In genomic region chr11:111631666-111632039, GRCh38 we compare ENCODE assay signal across 12 cellular contexts. TPM values are rescaled to one million over a fixed set of nuclear protein-coding genes. Genes with fewer than 3 reads are reported as not detected.
A peak's percentile ranks its signal among the peaks of the same experiment; 100 is the strongest.
DNase-seq lines count a peak whose midpoint lies in the region; ATAC-seq, FAIRE-seq and TF ChIP-seq lines count a peak whose summit lies in the region.
"Had no signal": no experiment of that assay in that cellular context is flagged by ENCODE, and none has a peak within 500 bp of the region (broad histone marks: within the 10 kb centered on the region; RNA-seq: fewer than 3 reads in every experiment).

No MANE protein-coding gene starts in this region.

- no peaks in the 10 kb centered on the region for H3K79me2 ChIP-seq in PC-3 (ENCODE audit: low read length)
- no peaks in the 10 kb centered on the region for H3K79me2 ChIP-seq in endothelial cell of umbilical vein (ENCODE audit: control insufficient read depth, insufficient read depth, low read length)
- H3K79me2 ChIP-seq in smooth muscle cell (ENCODE audit: low read depth), result peaks cover 16% of the 10 kb centered on the region

- DNase-seq in activated CD4-positive, alpha-beta T cell treated with anti-CD3 and anti-CD28 coated beads, Interleukin-2, amount 10 ng/mL, durations not matched to agents 24 days and 14 days, result peak; percentile 67
- no peak for DNase-seq in activated CD4-positive, alpha-beta T cell treated with anti-CD3 and anti-CD28 coated beads for 1 hour
- DNase-seq in PC-3 (peak; percentile 15), endothelial cell of umbilical vein (ENCODE audit: low read depth, low spot score) (peak; percentile 38), smooth muscle cell (lab: John Stamatoyannopoulos, UW; ENCODE audit: unreplicated experiment) (no peak), SKM-1 (lab: John Stamatoyannopoulos, UW; ENCODE audit: unreplicated experiment) (no peak)
- DNase-seq: activated naive CD4-positive, alpha-beta T cell treated with Interleukin-2 at 50 U/mL for 16 hours; NCI-H1417 treated with DMSO at 0.1 percent for 48 hours had no signal

- no peak overlapping the region for H3K4me3 Mint-ChIP-seq in activated CD4-positive, alpha-beta T cell treated with anti-CD3 and anti-CD28 coated beads, Interleukin-2, amount 10 ng/mL, durations not matched to agents 24 days and 14 days
- H3K4me3 Mint-ChIP-seq: naive thymus-derived CD4-positive, alpha-beta T cell had no signal

- H3K36me3 Mint-ChIP-seq in activated CD4-positive, alpha-beta T cell treated with anti-CD3 and anti-CD28 coated beads, Interleukin-2, amount 10 ng/mL, durations not matched to agents 24 days and 14 days (ENCODE audit: low read depth), result peaks cover 11% of the 10 kb centered on the region

- no peak overlapping the region for H3K27ac Mint-ChIP-seq in activated CD4-positive, alpha-beta T cell treated with anti-CD3 and anti-CD28 coated beads, Interleukin-2, amount 10 ng/mL, durations not matched to agents 24 days and 14 days
- H3K27ac Mint-ChIP-seq: naive thymus-derived CD4-positive, alpha-beta T cell had no signal

- H3K4me1 Mint-ChIP-seq in activated CD4-positive, alpha-beta T cell treated with anti-CD3 and anti-CD28 coated beads, Interleukin-2, amount 10 ng/mL, durations not matched to agents 24 days and 14 days, result peaks cover 19% of the 10 kb centered on the region

- peaks cover 3% of the 10 kb centered on the region for H3K9me1 ChIP-seq in endothelial cell of umbilical vein (replicated peaks; ENCODE audit: control insufficient read depth, extremely low read depth, insufficient read depth, low read length)

- FAIRE-seq in endothelial cell of umbilical vein (lab: Jason Lieb, UNC), result no peak
- FAIRE-seq: A549 had no signal

- no peak for TF ChIP-seq POLR2A in endothelial cell of umbilical vein (IDR thresholded peaks at IDR 0.05; ENCODE audit: low read depth, low read length)

- H3K27ac ChIP-seq in PC-3 (ENCODE audit: low read length), result no peak overlapping the region
- no peak overlapping the region for H3K27ac ChIP-seq in endothelial cell of umbilical vein (ENCODE audit: insufficient read depth, low read depth, low read length)
- peak overlapping the region; percentile 8 for H3K27ac ChIP-seq in smooth muscle cell (ENCODE audit: low read depth)
- H3K27ac ChIP-seq: A549 had no signal

- POLR2A ChIA-PET in PC-3 (lab: Charles Lee; ENCODE audit: unreplicated experiment), result no interaction called here
- POLR2A ChIA-PET in endothelial cell of umbilical vein (lab: Charles Lee), result no interaction called here

- H3F3A ChIP-seq in PC-3 (ENCODE audit: low read length, unreplicated experiment), result no peaks in the 10 kb centered on the region
- peaks cover 29% of the 10 kb centered on the region for H3F3A ChIP-seq in smooth muscle cell (ENCODE audit: low read depth)

- TF ChIP-seq CTCF in PC-3 (conservative IDR thresholded peaks at IDR 0.05; ENCODE audit: low read depth, low read length) (no peak), endothelial cell of umbilical vein (IDR thresholded peaks at IDR 0.05; ENCODE audit: extremely low read depth in 1 of 2, insufficient read depth in 1 of 2, low read depth in 1 of 2, low read length in 2 of 2) (no peak), smooth muscle cell (IDR thresholded peaks at IDR 0.05; ENCODE audit: borderline replicate concordance, insufficient read depth, poor library complexity, severe bottlenecking) (no peak)

- ATAC-seq in PC-3, result no peak
- ATAC-seq in HG03442 (IDR thresholded peaks at IDR 0.05; ENCODE audit: unreplicated experiment), result no peak
- ATAC-seq in HG03159 (IDR thresholded peaks at IDR 0.05; ENCODE audit: unreplicated experiment), result no peak
- ATAC-seq: A549; naive thymus-derived CD4-positive, alpha-beta T cell had no signal

- H3K27me3 Mint-ChIP-seq in activated CD4-positive, alpha-beta T cell treated with anti-CD3 and anti-CD28 coated beads, Interleukin-2, amount 10 ng/mL, durations not matched to agents 24 days and 14 days, result no peaks in the 10 kb centered on the region
- H3K27me3 Mint-ChIP-seq: naive thymus-derived CD4-positive, alpha-beta T cell had no signal

- H3K27me3 ChIP-seq in PC-3 (ENCODE audit: low read length) (no peaks in the 10 kb centered on the region), endothelial cell of umbilical vein (ENCODE audit: control insufficient read depth in 2 of 2, insufficient read depth in 2 of 2, low read length in 2 of 2) (no peaks in the 10 kb centered on the region), smooth muscle cell (ENCODE audit: low read depth) (no peaks in the 10 kb centered on the region)

- no peaks in the 10 kb centered on the region for H4K20me1 ChIP-seq in PC-3 (ENCODE audit: low read length)
- H4K20me1 ChIP-seq in endothelial cell of umbilical vein (replicated peaks; ENCODE audit: control insufficient read depth, extremely low read depth, insufficient read depth, low read length), result no peaks in the 10 kb centered on the region
- H4K20me1 ChIP-seq in smooth muscle cell (ENCODE audit: low read depth), result peaks cover 29% of the 10 kb centered on the region

- dilution Hi-C loops in endothelial cell of umbilical vein (cut with MboI; ENCODE audit: extremely low pct_ligation_motif_present, low sequenced_read_pairs), result no loop called here

- CTCF ChIA-PET in PC-3 (lab: Charles Lee), result no interaction called here
- CTCF ChIA-PET in endothelial cell of umbilical vein (lab: Charles Lee), result interaction anchor here (1.3 to 2.1 kb wide), 3 partner anchors 10 to 27 kb away, joined by 3 to 10 read pairs (median 3); no protein-coding TSS in a partner anchor

- no TSS peak for BruUV-seq in PC-3 (replicated peaks; lab: Mats Ljungman, UMichigan)
- BruUV-seq in endothelial cell of umbilical vein (replicated peaks; lab: Mats Ljungman, UMichigan), result no TSS peak

- H3K9me3 ChIP-seq in PC-3 (ENCODE audit: low read length) (no peaks in the 10 kb centered on the region), endothelial cell of umbilical vein (replicated peaks; ENCODE audit: control insufficient read depth, insufficient read depth, low read length) (peaks cover 2% of the 10 kb centered on the region), smooth muscle cell (replicated peaks; ENCODE audit: low read depth) (no peaks in the 10 kb centered on the region)
- H3K9me3 ChIP-seq: A549 had no signal

- H3K9me3 Mint-ChIP-seq in activated CD4-positive, alpha-beta T cell treated with anti-CD3 and anti-CD28 coated beads, Interleukin-2, amount 10 ng/mL, durations not matched to agents 24 days and 14 days, result no peaks in the 10 kb centered on the region

- H3K4me1 ChIP-seq in PC-3 (ENCODE audit: insufficient read depth, low read length) (peaks cover 18% of the 10 kb centered on the region), endothelial cell of umbilical vein (ENCODE audit: control insufficient read depth, extremely low read depth, insufficient read depth, low read length) (peaks cover 23% of the 10 kb centered on the region), smooth muscle cell (ENCODE audit: low read depth) (peaks cover 47% of the 10 kb centered on the region)

- H3K4me2 ChIP-seq in PC-3 (ENCODE audit: low read length) (no peak overlapping the region), endothelial cell of umbilical vein (ENCODE audit: insufficient read depth, low read length) (no peak overlapping the region), smooth muscle cell (peak overlapping the region; percentile 48)
- H3K4me2 ChIP-seq: A549 had no signal

- intact Hi-C loops in activated CD4-positive, alpha-beta T cell treated with anti-CD3 and anti-CD28 coated beads, Interleukin-2, amount 10 ng/mL, durations not matched to agents 24 days and 14 days (cut with micrococcal nuclease), result no loop called here
- intact Hi-C loops in PC-3 (cut with micrococcal nuclease) (no loop called here), endothelial cell of umbilical vein (cut with micrococcal nuclease) (loop anchor here (5.0 kb wide), 1 partner anchor 86 kb away; no protein-coding TSS in a partner anchor)

- H3K9ac ChIP-seq in PC-3 (ENCODE audit: low read length), result no peak overlapping the region
- H3K9ac ChIP-seq in endothelial cell of umbilical vein (replicated peaks; ENCODE audit: extremely low read depth, insufficient read depth, low read length), result no peak overlapping the region
- H3K9ac ChIP-seq in smooth muscle cell (ENCODE audit: low read depth), result no peak overlapping the region

- no peaks in the 10 kb centered on the region for H3K9me2 ChIP-seq in PC-3 (replicated peaks; ENCODE audit: low read length)

- H3K36me3 ChIP-seq in PC-3 (ENCODE audit: low read depth, low read length) (no peaks in the 10 kb centered on the region), endothelial cell of umbilical vein (ENCODE audit: control insufficient read depth in 2 of 2, extremely low read depth in 1 of 2, insufficient read depth in 2 of 2, low read length in 2 of 2) (no peaks in the 10 kb centered on the region), smooth muscle cell (ENCODE audit: low read depth) (no peaks in the 10 kb centered on the region)

- H2AFZ ChIP-seq in PC-3 (ENCODE audit: low read length) (no peak overlapping the region), endothelial cell of umbilical vein (ENCODE audit: low read depth, low read length) (no peak overlapping the region), smooth muscle cell (ENCODE audit: low read depth) (no peak overlapping the region)

- WGBS in smooth muscle cell (ENCODE audit: low lambda C conversion rate), result 30% methylated on average over 3 of the region's 3 CpGs

- H3K4me3 ChIP-seq in PC-3 (ENCODE audit: low read length), result no peak overlapping the region
- H3K4me3 ChIP-seq in endothelial cell of umbilical vein (replicated peaks in 1 of 3; ENCODE audit: insufficient read depth in 1 of 3, low read depth in 1 of 3, low read length in 3 of 3), result no peak overlapping the region
- H3K4me3 ChIP-seq in smooth muscle cell, result no peak overlapping the region
- H3K4me3 ChIP-seq: A549 had no signal

TF ChIP-seq in endothelial cell of umbilical vein, 7 proteins besides CTCF, POLR2A, EP300 and RAD21 (continues in another document):
- TF ChIP-seq FOS (IDR thresholded peaks at IDR 0.05; ENCODE audit: borderline replicate concordance, insufficient read depth, low read length) (no peak), JUN (IDR thresholded peaks at IDR 0.05; ENCODE audit: borderline replicate concordance, insufficient read depth, insufficient read length, low read depth) (no peak), EZH2 (IDR thresholded peaks at IDR 0.05; ENCODE audit: borderline replicate concordance, low read depth, low read length, severe bottlenecking) (no peak)

RNA-seq across cellular contexts. Expression of gene SIK2, which starts 29.4 kb away (rescaled TPM):
- total RNA-seq in activated CD4-positive, alpha-beta T cell treated with anti-CD3 and anti-CD28 coated beads, Interleukin-2, amount 10 ng/mL, durations not matched to agents 24 days and 14 days, result 8.2 and 9.0 TPM in 2 replicates
- total RNA-seq in PC-3 (2014; rRNA removed) (8.6 and 9.0 TPM in 2 replicates), endothelial cell of umbilical vein (11.7 and 14.6 TPM in 2 replicates), smooth muscle cell (12.5 and 14.1 TPM in 2 replicates)
- polyA plus RNA-seq in endothelial cell of umbilical vein (17.1 and 18.9 TPM in 2 replicates), smooth muscle cell (1.9 and 2.4 TPM in 2 replicates)
- 10.3 and 12.6 TPM in 2 replicates for polyA plus RNA-seq in endothelial cell of umbilical vein (2011; cell fraction: cytosol; rRNA removed)
- polyA plus RNA-seq in endothelial cell of umbilical vein (2011; cell fraction: nucleus; rRNA removed), result 19.9 and 25.7 TPM in 2 replicates
- 9.1 and 9.2 TPM in 2 replicates for polyA plus RNA-seq in endothelial cell of umbilical vein (2012)
- polyA minus RNA-seq in endothelial cell of umbilical vein, result 31.1 and 35.5 TPM in 2 replicates
- polyA minus RNA-seq in endothelial cell of umbilical vein (2011; cell fraction: cytosol; rRNA and poly(A)+ RNA removed), result 6.7 TPM
- 12.6 and 13.1 TPM in 2 replicates for polyA minus RNA-seq in endothelial cell of umbilical vein (2011; cell fraction: nucleus; rRNA and poly(A)+ RNA removed)

Comparison
In these comparisons a context has a peak if more than half of its experiments do, and no peak if none do; other contexts are left out.
1. DNase-seq: peak in activated CD4-positive, alpha-beta T cell treated with anti-CD3 and anti-CD28 coated beads, Interleukin-2, amount 10 ng/mL, durations not matched to agents 24 days and 14 days (single experiment), PC-3 (single experiment) and endothelial cell of umbilical vein (single experiment); none in activated CD4-positive, alpha-beta T cell treated with anti-CD3 and anti-CD28 coated beads for 1 hour (single experiment), smooth muscle cell (single experiment) and SKM-1 (single experiment).